Comparison of ENCODE assay signal across 24 cellular contexts in genomic region chr2:96095116-96095636, GRCh38. TPM values are rescaled to one million over a fixed set of nuclear protein-coding genes. Genes with fewer than 3 reads are reported as not detected.
DNase-seq lines count a peak whose midpoint lies in the region; ATAC-seq and TF ChIP-seq lines count a peak whose summit lies in the region.
"Had no signal": no experiment of that assay in that cellular context is flagged by ENCODE, and none has a peak within 500 bp of the region (broad histone marks: within the 10 kb centered on the region; RNA-seq: fewer than 3 reads in every experiment).

No MANE protein-coding gene starts in this region.

- H3K36me3 ChIP-seq in IMR-90 (ENCODE audit: control insufficient read depth, insufficient read depth, low read length) = no peaks in the 10 kb centered on the region
- H3K36me3 ChIP-seq: neutrophil had no signal

- no peaks in the 10 kb centered on the region for H3K79me1 ChIP-seq in IMR-90 (ENCODE audit: low read depth in 1 of 2, low read length in 2 of 2)

- H3K27me3 ChIP-seq in IMR-90 (ENCODE audit: control insufficient read depth, insufficient read depth, low read length) = peaks cover 24% of the 10 kb centered on the region
- H3K27me3 ChIP-seq: neutrophil had no signal

- no peak overlapping the region for H3K4ac ChIP-seq in IMR-90 (ENCODE audit: low read depth, low read length)

- no peak overlapping the region for H4K91ac ChIP-seq in IMR-90 (ENCODE audit: insufficient read depth, low read depth, low read length)

- TF ChIP-seq RAD21 in IMR-90 (IDR thresholded peaks at IDR 0.05; ENCODE audit: low read length) = no peak

- in situ Hi-C loops in IMR-90 (cut with MboI; ENCODE audit: low sequenced_read_pairs) = no loop called here

- H2AFZ ChIP-seq in IMR-90 (replicated peaks; ENCODE audit: low read length, poor library complexity) = no peak overlapping the region

- H3K23ac ChIP-seq in IMR-90 (ENCODE audit: low read depth, low read length) = no peak overlapping the region

- TF ChIP-seq POLR2A in IMR-90 (IDR thresholded peaks at IDR 0.05; ENCODE audit: low read depth, low read length) = no peak
- no peak for TF ChIP-seq POLR2A in erythroblast (IDR thresholded peaks at IDR 0.05; ENCODE audit: low read length)

- H3K18ac ChIP-seq in IMR-90 (ENCODE audit: low read depth, low read length) = no peak overlapping the region

- H4K8ac ChIP-seq in IMR-90 (ENCODE audit: low read depth in 2 of 2, low read length in 2 of 2) = no peak overlapping the region

- dilution Hi-C loops in IMR-90 (cut with HindIII; ENCODE audit: low sequenced_read_pairs, unreplicated experiment) = no loop called here

- no peaks in the 10 kb centered on the region for H4K20me1 ChIP-seq in IMR-90 (ENCODE audit: insufficient read depth, low read length)

- no peak overlapping the region for H2AK9ac ChIP-seq in IMR-90 (replicated peaks; ENCODE audit: low read depth, low read length, poor library complexity)

- no peaks in the 10 kb centered on the region for H3K4me1 ChIP-seq in IMR-90 (ENCODE audit: control insufficient read depth, insufficient read depth, low read length)

- DNase-seq in NCI-H2171 treated with DMSO at 0.1 percent for 48 hours (lab: John Stamatoyannopoulos, UW) = peak; percentile 27
- no peak for DNase-seq in NCI-H2171 (lab: John Stamatoyannopoulos, UW)
- DNase-seq in IMR-90 = no peak
- peak; percentile 78 for DNase-seq in NCI-H748 (lab: John Stamatoyannopoulos, UW; ENCODE audit: unreplicated experiment)
- peak; percentile 18 to 19 for DNase-seq in erythroblast (lab: John Stamatoyannopoulos, UW)
- DNase-seq in AML-193 (lab: John Stamatoyannopoulos, UW) = no peak
- no peak for DNase-seq in SW 1271 (lab: John Stamatoyannopoulos, UW)
- DNase-seq: activated CD4-positive, alpha-beta T cell treated with anti-CD3 and anti-CD28 coated beads for 36 hours; cerebellar nuclear complex; foreskin melanocyte; hypothalamus; mammary epithelial cell; MM.1S; NCI-H2107; retina; stimulated activated CD4-positive, alpha-beta T cell treated with anti-CD3 and anti-CD28 coated beads, Interleukin-15, amount 100 ng/mL, for 24 hours had no signal

- H3K9ac ChIP-seq in IMR-90 (ENCODE audit: low read depth, low read length) = no peak overlapping the region

- ATAC-seq in IMR-90 (ENCODE audit: low read depth) (no peak), HG02571 (IDR thresholded peaks at IDR 0.05; ENCODE audit: unreplicated experiment) (no peak)
- ATAC-seq: activated CD4-positive, alpha-beta T cell treated with anti-CD3 and anti-CD28 coated beads for 36 hours; SK-N-SH treated with all-trans-retinoic acid at 6 μM for 48 hours had no signal

- TF ChIP-seq CTCF in IMR-90 (conservative IDR thresholded peaks at IDR 0.05; ENCODE audit: low read depth, low read length) = no peak

- no peak overlapping the region for H2AK5ac ChIP-seq in IMR-90 (ENCODE audit: low read depth, low read length)

- POLR2A ChIA-PET in IMR-90 (lab: Charles Lee; ENCODE audit: unreplicated experiment) = no interaction called here

- no peak overlapping the region for H2BK120ac ChIP-seq in IMR-90 (ENCODE audit: low read depth, low read length)

- intact Hi-C loops in IMR-90 (cut with micrococcal nuclease) = no loop called here

- BruUV-seq in IMR-90 (replicated peaks; lab: Mats Ljungman, UMichigan) = no TSS peak

- H2BK20ac ChIP-seq in IMR-90 (ENCODE audit: low read depth, low read length) = no peak overlapping the region

- no peak overlapping the region for H4K5ac ChIP-seq in IMR-90 (ENCODE audit: low read depth, low read length)

- no peak overlapping the region for H2BK5ac ChIP-seq in IMR-90 (ENCODE audit: low read depth, low read length, poor library complexity, severe bottlenecking)

- 80% methylated on average over 1 of the region's 7 CpGs; no CpG with 5 or more reads in 1 of the 2 experiments for WGBS in IMR-90 (ENCODE audit: extremely low coverage in 2 of 2, insufficient read length in 1 of 2), 2 experiments

- H3K9me1 ChIP-seq in IMR-90 (ENCODE audit: insufficient read depth, low read length) = no peaks in the 10 kb centered on the region

- no peak overlapping the region for H3K56ac ChIP-seq in IMR-90 (ENCODE audit: extremely low read depth, insufficient read depth, low read length)

- no peak overlapping the region for H3K4me2 ChIP-seq in IMR-90 (ENCODE audit: low read depth, low read length)

- no peak overlapping the region for H3K27ac ChIP-seq in IMR-90 (ENCODE audit: insufficient read depth, low read length)
- H3K27ac ChIP-seq: neutrophil, RWPE1 had no signal

- H2BK15ac ChIP-seq in IMR-90 (ENCODE audit: low read depth, low read length) = no peak overlapping the region

- CTCF ChIA-PET in IMR-90 (lab: Yijun Ruan, JAX) = no interaction called here

- no peak overlapping the region for H3K4me3 ChIP-seq in IMR-90 (ENCODE audit: insufficient read depth, low read depth, low read length)

- no peaks in the 10 kb centered on the region for H3K9me3 ChIP-seq in IMR-90 (ENCODE audit: control insufficient read depth, insufficient read depth, low read length)
- H3K9me3 ChIP-seq: neutrophil had no signal

- H3K14ac ChIP-seq in IMR-90 (replicated peaks; ENCODE audit: low read depth, low read length) = no peak overlapping the region

TF ChIP-seq in IMR-90, 13 proteins besides CTCF, POLR2A, EP300 and RAD21:
- TF ChIP-seq CEBPB (IDR thresholded peaks at IDR 0.05; ENCODE audit: low read depth, low read length) (no peak), MAFK (IDR thresholded peaks at IDR 0.05; ENCODE audit: low read depth, low read length) (peak; percentile 42; the same call in 1 of the 2 replicates), ELK1 (IDR thresholded peaks at IDR 0.05; ENCODE audit: borderline replicate concordance, low read depth, low read length) (no peak), RFX5 (IDR thresholded peaks at IDR 0.05; ENCODE audit: low read depth, low read length) (no peak)

RNA-seq across cellular contexts. Expression of gene ADRA2B, which starts 21.2 kb away (rescaled TPM):
- total RNA-seq in IMR-90 (2012; rRNA removed) = not detected in 2 replicates
- polyA plus RNA-seq in IMR-90 (2012; rRNA removed) = not detected in 2 replicates
- not detected in 2 replicates for polyA plus RNA-seq in IMR-90 (2012; cell fraction: cytosol; rRNA removed)
- polyA plus RNA-seq in IMR-90 (2012; cell fraction: nucleus; rRNA removed; ENCODE audit: low replicate concordance) = 0.17 and 0.40 TPM in 2 replicates
- total RNA-seq: astrocyte, temporal lobe had no signal
- polyA plus RNA-seq: BJ had no signal

RNA-seq across cellular contexts. Expression of gene ASTL, which starts 43.1 kb away (rescaled TPM):
- not detected in 2 replicates for total RNA-seq in IMR-90 (2012; rRNA removed)
- polyA plus RNA-seq in IMR-90 (2012; rRNA removed) = not detected in 2 replicates
- 0.04 TPM in 1 of 2 replicates, not detected in the other for polyA plus RNA-seq in IMR-90 (2012; cell fraction: cytosol; rRNA removed)
- 0.25 and 0.48 TPM in 2 replicates for polyA plus RNA-seq in IMR-90 (2012; cell fraction: nucleus; rRNA removed; ENCODE audit: low replicate concordance)
- total RNA-seq: astrocyte, epithelial cell of proximal tubule, temporal lobe had no signal
- polyA plus RNA-seq: BJ, mammary epithelial cell had no signal

RNA-seq across cellular contexts. Expression of gene DUSP2, which starts 50.1 kb away (rescaled TPM):
- 1.8 and 2.5 TPM in 2 replicates for total RNA-seq in IMR-90 (2012; rRNA removed)
- polyA plus RNA-seq in IMR-90 (2012; rRNA removed) = 3.8 and 4.8 TPM in 2 replicates
- polyA plus RNA-seq in IMR-90 (2012; cell fraction: cytosol; rRNA removed) = 2.9 and 15.4 TPM in 2 replicates
- polyA plus RNA-seq in IMR-90 (2012; cell fraction: nucleus; rRNA removed; ENCODE audit: low replicate concordance) = 61.4 and 76.2 TPM in 2 replicates

Comparison
In these comparisons a context has a peak if more than half of its experiments do, and no peak if none do; other contexts are left out.
1. DNase-seq: peak in NCI-H2171 treated with DMSO at 0.1 percent for 48 hours (single experiment), NCI-H748 (single experiment) and erythroblast (2 of 2); none in NCI-H2171 (single experiment), IMR-90 (single experiment), AML-193 (0 of 2) and SW 1271 (0 of 2).